In genomic region chr10:114665406-114665805, GRCh38 we compare ENCODE assay signal across 2 cellular contexts.
TF ChIP-seq lines count a peak whose summit lies in the region.

No MANE protein-coding gene starts in this region.

TF ChIP-seq in A549, 52 proteins besides CTCF, POLR2A, EP300 and RAD21 (continued from another document):
- TF ChIP-seq FOSB (CRISPR knock-in tag; IDR thresholded peaks at IDR 0.05) (no peak), USF2 (IDR thresholded peaks at IDR 0.05) (no peak), RCOR1 (IDR thresholded peaks at IDR 0.05; ENCODE audit: low read depth, low read length) (no peak), EHMT2 (IDR thresholded peaks at IDR 0.05; ENCODE audit: low read depth) (no peak)

TF ChIP-seq in liver, 16 proteins besides CTCF, POLR2A, EP300 and RAD21 (continued from another document):
- TF ChIP-seq GABPA (IDR thresholded peaks at IDR 0.05 in 1 of 2, conservative IDR thresholded peaks at IDR 0.05 in 1 of 2) (no peak), NR2F2 (IDR thresholded peaks at IDR 0.05) (no peak), ATF3 (IDR thresholded peaks at IDR 0.05) (no peak), RXRA (IDR thresholded peaks at IDR 0.05) (peak; percentile 51), YY1 (IDR thresholded peaks at IDR 0.05) (peak; percentile 34), EGR1 (IDR thresholded peaks at IDR 0.05; ENCODE audit: low read depth in 2 of 2) (no peak)
